In the genomic region with DNA sequence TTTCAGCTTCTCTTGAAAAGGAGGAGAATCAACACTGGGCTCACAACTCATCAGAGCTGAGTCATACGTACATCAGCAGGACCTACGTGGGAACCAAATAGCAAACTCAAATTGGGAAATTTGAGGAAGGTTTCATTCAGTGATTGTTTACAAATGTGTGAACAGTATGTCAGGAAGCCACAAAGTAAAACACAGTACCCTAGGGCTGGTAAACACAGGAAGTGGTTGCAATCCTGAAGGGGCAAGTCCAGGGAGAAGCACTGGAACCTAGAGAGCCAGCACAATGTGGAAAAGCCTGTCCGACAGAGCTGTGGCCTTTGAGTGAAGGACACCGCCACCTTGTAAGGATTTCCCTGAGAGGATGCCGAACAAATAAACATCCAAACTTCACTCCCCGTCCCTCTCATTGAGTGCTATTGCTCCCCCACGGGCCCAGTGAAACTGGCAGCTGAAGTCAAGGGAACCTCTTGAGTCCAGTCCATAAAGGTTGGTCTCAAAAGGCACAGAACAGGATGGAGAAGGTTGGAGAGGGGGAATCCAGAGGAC, we compare ENCODE assay signal across 8 cellular contexts. TPM values are rescaled to one million over a fixed set of nuclear protein-coding genes. Genes with fewer than 3 reads are reported as not detected.
A peak's percentile ranks its signal among the peaks of the same experiment; 100 is the strongest.
DNase-seq lines count a peak whose midpoint lies in the region; ATAC-seq and TF ChIP-seq lines count a peak whose summit lies in the region.

No MANE protein-coding gene starts in this region.

- H3K36me3 ChIP-seq in naive thymus-derived CD4-positive, alpha-beta T cell (ENCODE audit: control insufficient read depth in 2 of 3, insufficient read depth in 3 of 3, low read length in 3 of 3), result peaks cover 0 to 31% (median 10%) of the 10 kb centered on the region in 3 experiments

- H3K27ac Mint-ChIP-seq in MCF 10A (ENCODE audit: low read depth, unreplicated experiment), result peak overlapping the region; percentile 97
- H3K27ac Mint-ChIP-seq in naive thymus-derived CD4-positive, alpha-beta T cell, result peak overlapping the region; percentile 38 to 91 (median 84)

- BruUV-seq in MCF 10A (replicated peaks; lab: Mats Ljungman, UMichigan), result no TSS peak

- no peaks in the 10 kb centered on the region for H3K27me3 Mint-ChIP-seq in MCF 10A (ENCODE audit: insufficient read depth, unreplicated experiment)
- H3K27me3 Mint-ChIP-seq in naive thymus-derived CD4-positive, alpha-beta T cell, result no peaks in the 10 kb centered on the region

- peak overlapping the region; percentile 39 for H3K4me3 Mint-ChIP-seq in MCF 10A (ENCODE audit: unreplicated experiment)
- peak overlapping the region in 2 of 10 donors; percentile 39 to 54 for H3K4me3 Mint-ChIP-seq in naive thymus-derived CD4-positive, alpha-beta T cell

- peak; percentile 17 for ATAC-seq in naive thymus-derived CD4-positive, alpha-beta T cell
- ATAC-seq in HG03280 (IDR thresholded peaks at IDR 0.05; ENCODE audit: unreplicated experiment), result no peak
- no peak for ATAC-seq in HG02623 (IDR thresholded peaks at IDR 0.05; ENCODE audit: unreplicated experiment)
- ATAC-seq in omental fat pad (ENCODE audit: low FRiP score), result no peak

- peaks cover 51% of the 10 kb centered on the region for H3K4me1 Mint-ChIP-seq in MCF 10A (ENCODE audit: insufficient read depth, unreplicated experiment)
- H3K4me1 Mint-ChIP-seq in naive thymus-derived CD4-positive, alpha-beta T cell, result peaks cover 14 to 60% (median 40%) of the 10 kb centered on the region in 7 donors

- DNase-seq in DMS53 (lab: John Stamatoyannopoulos, UW) (peak; percentile 78), NCI-H226 (peak; percentile 87), MCF 10A (ENCODE audit: unreplicated experiment) (peak; percentile 98), occipital lobe (lab: John Stamatoyannopoulos, UW) (no peak), omental fat pad (ENCODE audit: low spot score) (no peak)
- DNase-seq in naive thymus-derived CD4-positive, alpha-beta T cell, result peak in 1 of 9 donors; percentile 22

- H3K4me3 ChIP-seq in naive thymus-derived CD4-positive, alpha-beta T cell (ENCODE audit: low read length), result no peak overlapping the region

- TF ChIP-seq CTCF in MCF 10A (IDR thresholded peaks at IDR 0.05; ENCODE audit: unreplicated experiment) (no peak), omental fat pad (IDR thresholded peaks at IDR 0.05) (no peak)

- H3K36me3 Mint-ChIP-seq in MCF 10A (ENCODE audit: insufficient read depth, unreplicated experiment), result no peaks in the 10 kb centered on the region
- H3K36me3 Mint-ChIP-seq in naive thymus-derived CD4-positive, alpha-beta T cell, result peaks cover 12 to 34% (median 28%) of the 10 kb centered on the region in 5 donors

- POLR2A ChIA-PET in MCF 10A (lab: Yijun Ruan, JAX), result interaction anchor here (0.6 to 8.3 kb wide), 13 partner anchors 9 to 1651 kb away, joined by 3 to 106 read pairs (median 4); partner anchors contain the start of gene RICTOR
- POLR2A ChIA-PET in naive thymus-derived CD4-positive, alpha-beta T cell (lab: Charles Lee), result interaction anchor here (0.6 kb wide), 1 partner anchor 76 kb away, joined by 3 read pairs; no protein-coding TSS in a partner anchor

- no peaks in the 10 kb centered on the region for H3K9me3 Mint-ChIP-seq in MCF 10A (ENCODE audit: unreplicated experiment)
- H3K9me3 Mint-ChIP-seq in naive thymus-derived CD4-positive, alpha-beta T cell, result peaks cover 0 to 3% (median 0%) of the 10 kb centered on the region in 11 donors

- intact Hi-C loops in MCF 10A (cut with micrococcal nuclease), result no loop called here
- intact Hi-C loops in naive thymus-derived CD4-positive, alpha-beta T cell (cut with micrococcal nuclease), result loop anchor here in 1 of 2 donors (10.0 kb wide), 1 partner anchor 656 kb away; no protein-coding TSS in a partner anchor

- H3K4me1 ChIP-seq in naive thymus-derived CD4-positive, alpha-beta T cell (ENCODE audit: control insufficient read depth in 2 of 2, insufficient read depth in 2 of 2, low read length in 2 of 2), result peaks cover 14 to 20% of the 10 kb centered on the region in 2 donors

- no peaks in the 10 kb centered on the region for H3K9me3 ChIP-seq in naive thymus-derived CD4-positive, alpha-beta T cell (ENCODE audit: control insufficient read depth in 2 of 3, low read length in 3 of 3)

- H3K27me3 ChIP-seq in naive thymus-derived CD4-positive, alpha-beta T cell (ENCODE audit: control insufficient read depth in 2 of 2, insufficient read depth in 2 of 2, low read length in 2 of 2), result no peaks in the 10 kb centered on the region

- CTCF ChIA-PET in MCF 10A (lab: Yijun Ruan, JAX), result interaction anchor here (0.6 to 5.5 kb wide), 7 partner anchors 10 to 1241 kb away, joined by 3 to 40 read pairs (median 4); no protein-coding TSS in a partner anchor
- CTCF ChIA-PET in naive thymus-derived CD4-positive, alpha-beta T cell (lab: Charles Lee), result interaction anchor here (0.6 to 1.2 kb wide), 2 partner anchors 21 to 26 kb away, joined by 3 to 4 read pairs; no protein-coding TSS in a partner anchor

- peak overlapping the region; percentile 2 for H3K27ac ChIP-seq in naive thymus-derived CD4-positive, alpha-beta T cell (ENCODE audit: low read depth, low read length)

RNA-seq across cellular contexts. Expression of gene RICTOR, which starts 26.7 kb away (rescaled TPM):
- total RNA-seq in MCF 10A (2022) (24.8 and 25.7 TPM in 2 replicates), occipital lobe (87.3 TPM), omental fat pad (10 to 100 TPM; 20.4 to 47.1 (median 32.2) TPM)
- 10 to 100 TPM; 56.9 to 96.2 (median 86.5) TPM for total RNA-seq in naive thymus-derived CD4-positive, alpha-beta T cell
- 10 to 100 TPM; 16.2 to 22.9 TPM for polyA plus RNA-seq in naive thymus-derived CD4-positive, alpha-beta T cell

Comparison
In these comparisons a context has a peak if more than half of its experiments do, and no peak if none do; other contexts are left out.
1. DNase-seq: peak in DMS53 (single experiment), NCI-H226 (single experiment) and MCF 10A (single experiment); none in occipital lobe (single experiment) and omental fat pad (single experiment).